Comparison of ENCODE assay signal across 16 cellular contexts in genomic region chr10:86344714-86345161, GRCh38. TPM values are rescaled to one million over a fixed set of nuclear protein-coding genes. Genes with fewer than 3 reads are reported as not detected.
A peak's percentile ranks its signal among the peaks of the same experiment; 100 is the strongest.
DNase-seq lines count a peak whose midpoint lies in the region; ATAC-seq and TF ChIP-seq lines count a peak whose summit lies in the region.
"Had no signal": no experiment of that assay in that cellular context is flagged by ENCODE, and none has a peak within 500 bp of the region (broad histone marks: within the 10 kb centered on the region; RNA-seq: fewer than 3 reads in every experiment).

No MANE protein-coding gene starts in this region.

- WGBS in hepatocyte (ENCODE audit: low lambda C conversion rate, missing lambda C conversion rate) = 73% methylated on average over 6 of the region's 6 CpGs

- H4K20me1 ChIP-seq in hepatocyte (ENCODE audit: insufficient read depth, poor library complexity, severe bottlenecking) = no peaks in the 10 kb centered on the region

- ATAC-seq in left lobe of liver (peak; percentile 29), GM18511 (IDR thresholded peaks at IDR 0.05; ENCODE audit: unreplicated experiment) (no peak), HG03159 (IDR thresholded peaks at IDR 0.05; ENCODE audit: unreplicated experiment) (no peak)

- no peaks in the 10 kb centered on the region for H3K9me3 ChIP-seq in hepatocyte (ENCODE audit: low read depth)
- H3K9me3 ChIP-seq: ascending aorta, suprapubic skin had no signal

- H2AFZ ChIP-seq in hepatocyte = no peak overlapping the region

- no peaks in the 10 kb centered on the region for H3K36me3 ChIP-seq in hepatocyte (replicated peaks; ENCODE audit: insufficient read depth, low read depth)
- H3K36me3 ChIP-seq: ascending aorta, suprapubic skin had no signal

- H3K27me3 ChIP-seq in hepatocyte = peaks cover 2% of the 10 kb centered on the region
- H3K27me3 ChIP-seq: ascending aorta, suprapubic skin had no signal

- H3K4me1 ChIP-seq in hepatocyte (ENCODE audit: insufficient read depth) = peaks cover 5% of the 10 kb centered on the region
- H3K4me1 ChIP-seq: ascending aorta, suprapubic skin had no signal

- no peak for TF ChIP-seq CTCF in hepatocyte (IDR thresholded peaks at IDR 0.05; ENCODE audit: poor library complexity)

- H3K4me3 ChIP-seq in hepatocyte = no peak overlapping the region
- H3K4me3 ChIP-seq: ascending aorta, suprapubic skin had no signal

- no peak overlapping the region for H3K4me2 ChIP-seq in hepatocyte

- H3K27ac ChIP-seq in hepatocyte = no peak overlapping the region
- H3K27ac ChIP-seq: ascending aorta, suprapubic skin had no signal

- no peaks in the 10 kb centered on the region for H3K79me2 ChIP-seq in hepatocyte

- no peaks in the 10 kb centered on the region for H3K9me2 ChIP-seq in hepatocyte (replicated peaks; ENCODE audit: insufficient read depth)

- DNase-seq in DMS 273 (lab: John Stamatoyannopoulos, UW; ENCODE audit: unreplicated experiment) (peak; percentile 11), DMS 273 treated with DMSO at 0.1 percent for 48 hours (lab: John Stamatoyannopoulos, UW) (no peak), COR-L47 (lab: John Stamatoyannopoulos, UW) (peak; percentile 59), NCI-H345 treated with DMSO at 0.1 percent for 48 hours (lab: John Stamatoyannopoulos, UW; ENCODE audit: unreplicated experiment) (peak; percentile 24), left lobe of liver (ENCODE audit: low spot score) (no peak), hepatocyte (ENCODE audit: low spot score) (no peak)
- DNase-seq: 8988T; activated CD4-positive, CD25-positive, alpha-beta regulatory T cell treated with anti-CD3 and anti-CD28 coated beads, Interleukin-2, amount 50 U/mL, for 72 hours; dermis blood vessel endothelial cell; IMR-90; NCI-H1694 treated with DMSO at 0.1 percent for 48 hours; occipital lobe had no signal

RNA-seq across cellular contexts. Expression of gene GRID1, which starts 21.9 kb away (rescaled TPM):
- total RNA-seq in left lobe of liver = 0.58 TPM
- total RNA-seq in hepatocyte = 0.24 and 0.37 TPM in 2 replicates
- polyA plus RNA-seq in hepatocyte = 0.07 TPM in 2 replicates
- total RNA-seq: dermis blood vessel endothelial cell, IMR-90 had no signal
- polyA plus RNA-seq: IMR-90 had no signal

Comparison
In these comparisons a context has a peak if more than half of its experiments do, and no peak if none do; other contexts are left out.
1. DNase-seq: peak in DMS 273 (single experiment), COR-L47 (single experiment) and NCI-H345 treated with DMSO at 0.1 percent for 48 hours (single experiment); none in DMS 273 treated with DMSO at 0.1 percent for 48 hours (single experiment), left lobe of liver (single experiment) and hepatocyte (single experiment).